8 cellular contexts compared by ENCODE assay signal in the genomic region with DNA sequence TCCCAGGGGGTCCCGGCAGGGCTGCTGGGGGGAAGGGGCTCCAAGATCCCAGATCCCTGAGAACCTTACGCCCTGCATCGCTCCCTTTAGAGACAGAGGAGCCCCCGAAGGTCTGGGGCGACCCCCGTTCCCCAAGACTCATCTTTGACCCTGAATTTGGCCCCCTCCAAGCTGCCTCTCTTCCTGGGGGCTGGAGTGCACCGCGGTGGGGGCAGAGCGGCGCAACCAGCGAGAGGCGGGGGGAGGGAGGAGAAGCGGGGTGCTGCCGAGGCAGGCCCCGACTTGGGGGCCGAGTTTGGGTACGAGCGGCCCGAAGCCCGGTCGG. TPM values are rescaled to one million over a fixed set of nuclear protein-coding genes. Genes with fewer than 3 reads are reported as not detected.
A peak's percentile ranks its signal among the peaks of the same experiment; 100 is the strongest.
DNase-seq lines count a peak whose midpoint lies in the region; ATAC-seq, FAIRE-seq and TF ChIP-seq lines count a peak whose summit lies in the region.

No MANE protein-coding gene starts in this region.

- in situ Hi-C loops in HepG2 (cut with HindIII; ENCODE audit: extremely low pct_ligation_motif_present, low pct_unique_long_range_greater_than_20kb), result loop anchor here (25.0 kb wide), 1 partner anchor 715 kb away; no protein-coding TSS in a partner anchor

- CTCF ChIA-PET in HepG2 (lab: Yijun Ruan, JAX; ENCODE audit: low intra/inter-chr PET ratio, low total read pairs), result no interaction called here

- H3K4me1 Mint-ChIP-seq in activated T-cell treated with anti-CD3 and anti-CD28 coated beads, Interleukin-2, amount 50 U/mL, for 24 hours (ENCODE audit: low read depth), result peaks cover 19% of the 10 kb centered on the region
- peaks cover 64% of the 10 kb centered on the region for H3K4me1 Mint-ChIP-seq in brain

- H3K36me3 ChIP-seq in HepG2 (replicated peaks in 1 of 2; ENCODE audit: control insufficient read depth in 1 of 2, insufficient read depth in 2 of 2, low read length in 2 of 2), result no peaks in the 10 kb centered on the region
- no peaks in the 10 kb centered on the region for H3K36me3 ChIP-seq in thoracic aorta

- POLR2A ChIA-PET in HepG2 (lab: Yijun Ruan, JAX), result no interaction called here

- intact Hi-C loops in HepG2 (cut with micrococcal nuclease; ENCODE audit: unreplicated experiment), result no loop called here

- no peak for TF ChIP-seq EP300 in HepG2 (IDR thresholded peaks at IDR 0.05; ENCODE audit: low read depth in 2 of 2, low read length in 2 of 2)
- no peak for TF ChIP-seq EP300 in HepG2 (CRISPR knock-in tag; IDR thresholded peaks at IDR 0.05; ENCODE audit: borderline replicate concordance)

- TF ChIP-seq POLR2A in HepG2 (IDR thresholded peaks at IDR 0.05; ENCODE audit: insufficient read depth in 1 of 2, low read depth in 2 of 2, low read length in 2 of 2), result no peak

- peaks cover 27% of the 10 kb centered on the region for H3K27me3 Mint-ChIP-seq in activated T-cell treated with anti-CD3 and anti-CD28 coated beads, Interleukin-2, amount 50 U/mL, for 24 hours
- peaks cover 3% of the 10 kb centered on the region for H3K27me3 Mint-ChIP-seq in brain

- TF ChIP-seq CTCF in brain (conservative IDR thresholded peaks at IDR 0.05) (no peak), HepG2 (CRISPR knock-in tag; IDR thresholded peaks at IDR 0.05) (no peak), thoracic aorta (IDR thresholded peaks at IDR 0.05) (no peak)

- no peak for ATAC-seq in HepG2
- ATAC-seq in thoracic aorta (ENCODE audit: insufficient number of reproducible peaks, low FRiP score, low read depth), result no peak
- no peak for ATAC-seq in HG03280 (IDR thresholded peaks at IDR 0.05; ENCODE audit: unreplicated experiment)

- H3K4me2 ChIP-seq in HepG2 (ENCODE audit: low read depth, low read length), result peak overlapping the region; percentile 67

- no peak for DNase-seq in activated T-cell treated with anti-CD3 and anti-CD28 coated beads, Interleukin-2, amount 50 U/mL, for 24 hours
- DNase-seq in activated T-cell treated with anti-CD3 and anti-CD28 coated beads for 4 hours (no peak), HepG2 (ENCODE audit: low spot score) (no peak), thoracic aorta (ENCODE audit: low spot score) (no peak), NCI-H2107 (lab: John Stamatoyannopoulos, UW) (no peak), foreskin melanocyte (no peak)

- TF ChIP-seq RAD21 in HepG2 (CRISPR knock-in tag; IDR thresholded peaks at IDR 0.05), result no peak

- H3K4me3 ChIP-seq in HepG2 (replicated peaks in 1 of 3; ENCODE audit: insufficient read depth in 1 of 3, low read depth in 2 of 3, low read length in 3 of 3), result peak overlapping the region; percentile 32 to 58 (median 45); a peak in 3 of 6 replicates
- H3K4me3 ChIP-seq in thoracic aorta, result peak overlapping the region; percentile 87

- FAIRE-seq in HepG2 (lab: Jason Lieb, UNC), result no peak

- no peaks in the 10 kb centered on the region for H3K79me2 ChIP-seq in HepG2 (ENCODE audit: insufficient read depth, low read length)

- H3K4me1 ChIP-seq in HepG2 (ENCODE audit: insufficient read depth, low read length) (peaks cover 43% of the 10 kb centered on the region), thoracic aorta (ENCODE audit: control insufficient read depth in 1 of 2, low read depth in 2 of 2) (peaks cover 33 to 56% of the 10 kb centered on the region in 2 donors)

- no peaks in the 10 kb centered on the region for H3K9me3 ChIP-seq in HepG2 (ENCODE audit: low read length)
- H3K9me3 ChIP-seq in thoracic aorta, result no peaks in the 10 kb centered on the region

- no peak overlapping the region; the same call in 1 of the 2 replicates for H3K9ac ChIP-seq in HepG2 (ENCODE audit: insufficient read depth, low read depth, low read length)

- no peak overlapping the region for H2AFZ ChIP-seq in HepG2 (ENCODE audit: low read length)

- no peaks in the 10 kb centered on the region for H3K36me3 Mint-ChIP-seq in activated T-cell treated with anti-CD3 and anti-CD28 coated beads, Interleukin-2, amount 50 U/mL, for 24 hours (ENCODE audit: low read depth)
- H3K36me3 Mint-ChIP-seq in brain, result peaks cover 5% of the 10 kb centered on the region

- WGBS in HepG2 (ENCODE audit: low lambda C conversion rate), result 15% methylated on average over 5 of the region's 21 CpGs

- H3K27ac ChIP-seq in HepG2 (ENCODE audit: extremely low read length, insufficient read depth, low read length), result no peak overlapping the region
- H3K27ac ChIP-seq in thoracic aorta, result peak overlapping the region; percentile 50 to 73

- H4K20me1 ChIP-seq in HepG2 (ENCODE audit: insufficient read depth, low read length), result no peaks in the 10 kb centered on the region

- H3K4me3 Mint-ChIP-seq in activated T-cell treated with anti-CD3 and anti-CD28 coated beads, Interleukin-2, amount 50 U/mL, for 24 hours, result peak overlapping the region; percentile 42
- H3K4me3 Mint-ChIP-seq in brain, result peak overlapping the region; percentile 84 to 88 (median 87)

- no peaks in the 10 kb centered on the region for H3K9me3 Mint-ChIP-seq in activated T-cell treated with anti-CD3 and anti-CD28 coated beads, Interleukin-2, amount 50 U/mL, for 24 hours
- H3K9me3 Mint-ChIP-seq in brain, result peaks cover 0 to 3% (median 0%) of the 10 kb centered on the region in 5 experiments

- no TSS peak for BruUV-seq in HepG2 (replicated peaks; lab: Mats Ljungman, UMichigan)

- H3K27me3 ChIP-seq in HepG2 (ENCODE audit: control insufficient read depth in 1 of 2, insufficient read depth in 2 of 2, low read length in 2 of 2), result peaks cover 23 to 45% of the 10 kb centered on the region in 2 experiments; a peak in 4 of 5 replicates
- H3K27me3 ChIP-seq in thoracic aorta (replicated peaks; ENCODE audit: insufficient read depth), result no peaks in the 10 kb centered on the region

- H3K27ac Mint-ChIP-seq in activated T-cell treated with anti-CD3 and anti-CD28 coated beads, Interleukin-2, amount 50 U/mL, for 24 hours, result no peak overlapping the region
- H3K27ac Mint-ChIP-seq in brain, result peak overlapping the region in 4 of 5 experiments; percentile 72 to 94 (median 77)

RNA-seq across cellular contexts. Expression of a gene that starts 5.4 kb away (rescaled TPM):
- polyA plus RNA-seq in brain (ENCODE audit: insufficient read depth, low read depth, low replicate concordance), result 28.0 TPM
- total RNA-seq in HepG2 (2016; rRNA removed; fragmentation: Illumina TruSeq; extraction: Trizol), result 1.9 and 3.5 TPM in 2 replicates
- 0.51 and 0.62 TPM in 2 replicates for total RNA-seq in HepG2 (2016; cell fraction: cytosol; rRNA removed; fragmentation: Illumina TruSeq; extraction: Trizol; ENCODE audit: low read depth)
- total RNA-seq in HepG2 (2016; cell fraction: insoluble cytoplasmic fraction; rRNA removed; fragmentation: Illumina TruSeq; extraction: Trizol), result 1.4 and 3.4 TPM in 2 replicates
- 0.99 and 1.2 TPM in 2 replicates for total RNA-seq in HepG2 (2016; cell fraction: membrane; rRNA removed; fragmentation: Illumina TruSeq; extraction: Trizol)
- total RNA-seq in HepG2 (2016; cell fraction: nucleus; rRNA removed; fragmentation: Illumina TruSeq; extraction: Trizol), result 3.3 and 4.4 TPM in 2 replicates
- polyA plus RNA-seq in HepG2 (2011; rRNA removed), result 1.9 and 2.6 TPM in 2 replicates
- polyA plus RNA-seq in HepG2 (2011; cell fraction: cytosol; rRNA removed), result 1.1 and 1.7 TPM in 2 replicates
- 17.2 and 22.8 TPM in 2 replicates for polyA plus RNA-seq in HepG2 (2011; cell fraction: nucleus; rRNA removed)
- 1.4 and 1.5 TPM in 2 replicates for polyA plus RNA-seq in HepG2 (2012)
- 0.23 and 0.25 TPM in 2 replicates for polyA plus RNA-seq in HepG2 (2016; cell fraction: cytosol; fragmentation: Illumina TruSeq; extraction: Trizol; ENCODE audit: low read depth)
- polyA plus RNA-seq in HepG2 (2016; cell fraction: insoluble cytoplasmic fraction; fragmentation: Illumina TruSeq; extraction: Trizol; ENCODE audit: low read depth), result 1.9 and 2.0 TPM in 2 replicates
- polyA plus RNA-seq in HepG2 (2016; cell fraction: membrane; fragmentation: Illumina TruSeq; extraction: Trizol; ENCODE audit: low read depth), result 0.45 and 0.71 TPM in 2 replicates
- polyA plus RNA-seq in HepG2 (2016; cell fraction: nucleus; fragmentation: Illumina TruSeq; extraction: Trizol; ENCODE audit: insufficient read depth, low read depth), result 9.3 and 11.3 TPM in 2 replicates
- 1.9 and 3.8 TPM in 2 replicates for polyA minus RNA-seq in HepG2 (2011; rRNA and poly(A)+ RNA removed; ENCODE audit: low replicate concordance)
- 1.4 TPM in 2 replicates for polyA minus RNA-seq in HepG2 (2011; cell fraction: cytosol; rRNA and poly(A)+ RNA removed)
- 2.6 and 3.0 TPM in 2 replicates for polyA minus RNA-seq in HepG2 (2011; cell fraction: nucleus; rRNA and poly(A)+ RNA removed)
- 10 to 100 TPM; 23.4 to 32.9 TPM for total RNA-seq in thoracic aorta

RNA-seq across cellular contexts. Expression of a gene that starts 30.9 kb away (rescaled TPM):
- polyA plus RNA-seq in brain (ENCODE audit: insufficient read depth, low read depth, low replicate concordance) (6.4 TPM), HepG2 (2011; rRNA removed) (1.4 and 1.6 TPM in 2 replicates)
- total RNA-seq in HepG2 (2016; rRNA removed; fragmentation: Illumina TruSeq; extraction: Trizol) (0.55 and 1.5 TPM in 2 replicates), thoracic aorta (10 to 100 TPM in 1 of 2 donors, 1 to 10 TPM in 1; 9.5 to 48.2 TPM)
- 0.40 and 0.44 TPM in 2 replicates for total RNA-seq in HepG2 (2016; cell fraction: cytosol; rRNA removed; fragmentation: Illumina TruSeq; extraction: Trizol; ENCODE audit: low read depth)
- total RNA-seq in HepG2 (2016; cell fraction: insoluble cytoplasmic fraction; rRNA removed; fragmentation: Illumina TruSeq; extraction: Trizol), result 0.13 and 0.97 TPM in 2 replicates
- total RNA-seq in HepG2 (2016; cell fraction: membrane; rRNA removed; fragmentation: Illumina TruSeq; extraction: Trizol), result 0.34 and 0.37 TPM in 2 replicates
- 1.5 and 1.6 TPM in 2 replicates for total RNA-seq in HepG2 (2016; cell fraction: nucleus; rRNA removed; fragmentation: Illumina TruSeq; extraction: Trizol)
- polyA plus RNA-seq in HepG2 (2011; cell fraction: cytosol; rRNA removed), result 0.47 and 0.64 TPM in 2 replicates
- polyA plus RNA-seq in HepG2 (2011; cell fraction: nucleus; rRNA removed), result 18.5 and 21.8 TPM in 2 replicates
- 3.9 and 4.6 TPM in 2 replicates for polyA plus RNA-seq in HepG2 (2012)
- 0.43 TPM in 1 of 2 replicates, not detected in the other for polyA plus RNA-seq in HepG2 (2016; cell fraction: cytosol; fragmentation: Illumina TruSeq; extraction: Trizol; ENCODE audit: low read depth)
- 0.17 and 0.44 TPM in 2 replicates for polyA plus RNA-seq in HepG2 (2016; cell fraction: insoluble cytoplasmic fraction; fragmentation: Illumina TruSeq; extraction: Trizol; ENCODE audit: low read depth)
- polyA plus RNA-seq in HepG2 (2016; cell fraction: membrane; fragmentation: Illumina TruSeq; extraction: Trizol; ENCODE audit: low read depth), result 0.17 TPM in 1 of 2 replicates, not detected in the other
- polyA plus RNA-seq in HepG2 (2016; cell fraction: nucleus; fragmentation: Illumina TruSeq; extraction: Trizol; ENCODE audit: insufficient read depth, low read depth), result 5.2 and 7.0 TPM in 2 replicates
- 0.68 and 1.8 TPM in 2 replicates for polyA minus RNA-seq in HepG2 (2011; rRNA and poly(A)+ RNA removed; ENCODE audit: low replicate concordance)
- not detected in 2 replicates for polyA minus RNA-seq in HepG2 (2011; cell fraction: cytosol; rRNA and poly(A)+ RNA removed)
- 1.3 and 1.9 TPM in 2 replicates for polyA minus RNA-seq in HepG2 (2011; cell fraction: nucleus; rRNA and poly(A)+ RNA removed)

RNA-seq across cellular contexts. Expression of a gene that starts 57.5 kb away (rescaled TPM):
- polyA plus RNA-seq in brain (ENCODE audit: insufficient read depth, low read depth, low replicate concordance), result 5.0 TPM
- 20.2 and 24.7 TPM in 2 replicates for total RNA-seq in HepG2 (2016; rRNA removed; fragmentation: Illumina TruSeq; extraction: Trizol)
- 4.3 and 6.3 TPM in 2 replicates for total RNA-seq in HepG2 (2016; cell fraction: cytosol; rRNA removed; fragmentation: Illumina TruSeq; extraction: Trizol; ENCODE audit: low read depth)
- 19.4 and 25.8 TPM in 2 replicates for total RNA-seq in HepG2 (2016; cell fraction: insoluble cytoplasmic fraction; rRNA removed; fragmentation: Illumina TruSeq; extraction: Trizol)
- total RNA-seq in HepG2 (2016; cell fraction: membrane; rRNA removed; fragmentation: Illumina TruSeq; extraction: Trizol), result 5.9 and 8.3 TPM in 2 replicates
- total RNA-seq in HepG2 (2016; cell fraction: nucleus; rRNA removed; fragmentation: Illumina TruSeq; extraction: Trizol), result 26.3 and 28.9 TPM in 2 replicates
- 13.0 and 18.0 TPM in 2 replicates for polyA plus RNA-seq in HepG2 (2011; rRNA removed)
- 4.1 and 6.3 TPM in 2 replicates for polyA plus RNA-seq in HepG2 (2011; cell fraction: cytosol; rRNA removed)
- polyA plus RNA-seq in HepG2 (2011; cell fraction: nucleus; rRNA removed), result 21.8 and 23.2 TPM in 2 replicates
- 5.5 and 7.7 TPM in 2 replicates for polyA plus RNA-seq in HepG2 (2012)
- 1.00 and 1.3 TPM in 2 replicates for polyA plus RNA-seq in HepG2 (2016; cell fraction: cytosol; fragmentation: Illumina TruSeq; extraction: Trizol; ENCODE audit: low read depth)
- 11.8 and 15.3 TPM in 2 replicates for polyA plus RNA-seq in HepG2 (2016; cell fraction: insoluble cytoplasmic fraction; fragmentation: Illumina TruSeq; extraction: Trizol; ENCODE audit: low read depth)
- polyA plus RNA-seq in HepG2 (2016; cell fraction: membrane; fragmentation: Illumina TruSeq; extraction: Trizol; ENCODE audit: low read depth), result 2.0 and 2.6 TPM in 2 replicates
- polyA plus RNA-seq in HepG2 (2016; cell fraction: nucleus; fragmentation: Illumina TruSeq; extraction: Trizol; ENCODE audit: insufficient read depth, low read depth), result 25.2 and 25.4 TPM in 2 replicates
- 14.0 and 45.5 TPM in 2 replicates for polyA minus RNA-seq in HepG2 (2011; rRNA and poly(A)+ RNA removed; ENCODE audit: low replicate concordance)
- 5.5 and 8.8 TPM in 2 replicates for polyA minus RNA-seq in HepG2 (2011; cell fraction: cytosol; rRNA and poly(A)+ RNA removed)
- polyA minus RNA-seq in HepG2 (2011; cell fraction: nucleus; rRNA and poly(A)+ RNA removed), result 63.2 and 74.2 TPM in 2 replicates
- total RNA-seq in thoracic aorta, result 10 to 100 TPM; 15.3 to 38.9 TPM

RNA-seq across cellular contexts. Expression of a gene that starts 58.3 kb away (rescaled TPM):
- polyA plus RNA-seq in brain (ENCODE audit: insufficient read depth, low read depth, low replicate concordance), result not detected
- total RNA-seq in HepG2 (2016; rRNA removed; fragmentation: Illumina TruSeq; extraction: Trizol), result 0.98 and 1.4 TPM in 2 replicates
- 0.26 and 0.30 TPM in 2 replicates for total RNA-seq in HepG2 (2016; cell fraction: cytosol; rRNA removed; fragmentation: Illumina TruSeq; extraction: Trizol; ENCODE audit: low read depth)
- 1.4 and 1.7 TPM in 2 replicates for total RNA-seq in HepG2 (2016; cell fraction: insoluble cytoplasmic fraction; rRNA removed; fragmentation: Illumina TruSeq; extraction: Trizol)
- 1.1 and 2.0 TPM in 2 replicates for total RNA-seq in HepG2 (2016; cell fraction: membrane; rRNA removed; fragmentation: Illumina TruSeq; extraction: Trizol)
- total RNA-seq in HepG2 (2016; cell fraction: nucleus; rRNA removed; fragmentation: Illumina TruSeq; extraction: Trizol), result 1.1 TPM in 2 replicates
- 1.6 and 1.9 TPM in 2 replicates for polyA plus RNA-seq in HepG2 (2011; rRNA removed)
- polyA plus RNA-seq in HepG2 (2011; cell fraction: cytosol; rRNA removed), result 1.8 and 2.4 TPM in 2 replicates
- polyA plus RNA-seq in HepG2 (2011; cell fraction: nucleus; rRNA removed), result 0.93 and 1.9 TPM in 2 replicates
- 0.30 and 0.32 TPM in 2 replicates for polyA plus RNA-seq in HepG2 (2012)
- 0.71 and 0.72 TPM in 2 replicates for polyA plus RNA-seq in HepG2 (2016; cell fraction: cytosol; fragmentation: Illumina TruSeq; extraction: Trizol; ENCODE audit: low read depth)
- polyA plus RNA-seq in HepG2 (2016; cell fraction: insoluble cytoplasmic fraction; fragmentation: Illumina TruSeq; extraction: Trizol; ENCODE audit: low read depth), result 0.81 and 1.2 TPM in 2 replicates
- 1.2 TPM in 2 replicates for polyA plus RNA-seq in HepG2 (2016; cell fraction: membrane; fragmentation: Illumina TruSeq; extraction: Trizol; ENCODE audit: low read depth)
- polyA plus RNA-seq in HepG2 (2016; cell fraction: nucleus; fragmentation: Illumina TruSeq; extraction: Trizol; ENCODE audit: insufficient read depth, low read depth), result 1.9 and 2.5 TPM in 2 replicates
- polyA minus RNA-seq in HepG2 (2011; rRNA and poly(A)+ RNA removed; ENCODE audit: low replicate concordance), result 0.09 and 5.5 TPM in 2 replicates
- polyA minus RNA-seq in HepG2 (2011; cell fraction: cytosol; rRNA and poly(A)+ RNA removed), result 0.79 and 1.3 TPM in 2 replicates
- 0.26 and 1.2 TPM in 2 replicates for polyA minus RNA-seq in HepG2 (2011; cell fraction: nucleus; rRNA and poly(A)+ RNA removed)
- under 1 TPM in 1 of 2 donors, not detected in 1; 0.81 TPM for total RNA-seq in thoracic aorta

Comparison
In these comparisons a context has a peak if more than half of its experiments do, and no peak if none do; other contexts are left out.
1. RNA of a gene that starts 30.9 kb away (total RNA-seq): 9.5 to 48.2 TPM in thoracic aorta; 0.13 to 1.6 TPM in HepG2; every median in the first group is over 4 times any median in the second.